Comparison of ENCODE assay signal across 2 cellular contexts in the genomic region with DNA sequence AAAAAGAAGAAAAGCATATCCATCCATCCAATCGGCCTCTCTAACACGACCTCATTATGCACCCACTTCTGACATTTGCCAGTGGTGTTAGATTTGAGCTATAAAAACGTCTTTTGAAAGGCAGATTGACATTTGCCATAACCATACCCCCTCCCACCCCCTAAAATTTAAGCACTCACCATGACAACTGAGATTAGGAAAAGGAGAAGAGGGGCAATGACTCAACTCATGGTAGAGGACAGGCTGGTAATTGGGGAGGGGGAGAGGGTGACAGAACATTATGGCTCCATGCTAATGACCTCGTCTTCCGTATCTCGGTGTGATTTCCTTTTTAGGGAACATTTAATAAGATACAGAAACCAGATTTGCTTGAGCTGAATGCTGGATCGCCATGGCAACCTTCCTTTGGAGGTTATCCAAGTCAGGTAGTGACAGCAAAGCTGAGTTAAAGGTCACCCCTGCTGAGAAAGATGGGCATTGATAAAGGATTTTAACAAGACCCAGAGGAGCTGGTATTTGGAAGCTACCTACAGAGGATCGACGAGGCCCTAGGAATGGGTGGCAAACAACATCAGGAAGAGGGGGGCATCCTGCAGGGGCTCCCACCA.
TF ChIP-seq lines count a peak whose summit lies in the region.

No MANE protein-coding gene starts in this region.

TF ChIP-seq in neural cell, 6 proteins besides CTCF, POLR2A, EP300 and RAD21:
- TF ChIP-seq, protein P1, sequence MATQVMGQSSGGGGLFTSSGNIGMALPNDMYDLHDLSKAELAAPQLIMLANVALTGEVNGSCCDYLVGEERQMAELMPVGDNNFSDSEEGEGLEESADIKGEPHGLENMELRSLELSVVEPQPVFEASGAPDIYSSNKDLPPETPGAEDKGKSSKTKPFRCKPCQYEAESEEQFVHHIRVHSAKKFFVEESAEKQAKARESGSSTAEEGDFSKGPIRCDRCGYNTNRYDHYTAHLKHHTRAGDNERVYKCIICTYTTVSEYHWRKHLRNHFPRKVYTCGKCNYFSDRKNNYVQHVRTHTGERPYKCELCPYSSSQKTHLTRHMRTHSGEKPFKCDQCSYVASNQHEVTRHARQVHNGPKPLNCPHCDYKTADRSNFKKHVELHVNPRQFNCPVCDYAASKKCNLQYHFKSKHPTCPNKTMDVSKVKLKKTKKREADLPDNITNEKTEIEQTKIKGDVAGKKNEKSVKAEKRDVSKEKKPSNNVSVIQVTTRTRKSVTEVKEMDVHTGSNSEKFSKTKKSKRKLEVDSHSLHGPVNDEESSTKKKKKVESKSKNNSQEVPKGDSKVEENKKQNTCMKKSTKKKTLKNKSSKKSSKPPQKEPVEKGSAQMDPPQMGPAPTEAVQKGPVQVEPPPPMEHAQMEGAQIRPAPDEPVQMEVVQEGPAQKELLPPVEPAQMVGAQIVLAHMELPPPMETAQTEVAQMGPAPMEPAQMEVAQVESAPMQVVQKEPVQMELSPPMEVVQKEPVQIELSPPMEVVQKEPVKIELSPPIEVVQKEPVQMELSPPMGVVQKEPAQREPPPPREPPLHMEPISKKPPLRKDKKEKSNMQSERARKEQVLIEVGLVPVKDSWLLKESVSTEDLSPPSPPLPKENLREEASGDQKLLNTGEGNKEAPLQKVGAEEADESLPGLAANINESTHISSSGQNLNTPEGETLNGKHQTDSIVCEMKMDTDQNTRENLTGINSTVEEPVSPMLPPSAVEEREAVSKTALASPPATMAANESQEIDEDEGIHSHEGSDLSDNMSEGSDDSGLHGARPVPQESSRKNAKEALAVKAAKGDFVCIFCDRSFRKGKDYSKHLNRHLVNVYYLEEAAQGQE (IDR thresholded peaks at IDR 0.05; ENCODE audit: borderline replicate concordance), result peak; percentile 56
- TF ChIP-seq TAF1 (IDR thresholded peaks at IDR 0.05; ENCODE audit: low read depth) (no peak), POLR2AphosphoS5 (IDR thresholded peaks at IDR 0.05) (no peak), SMC3 (conservative IDR thresholded peaks at IDR 0.05; ENCODE audit: poor library complexity) (peak; percentile 34), EZH2 (IDR thresholded peaks at IDR 0.05; ENCODE audit: borderline replicate concordance, insufficient read depth, low read length, poor library complexity, severe bottlenecking) (no peak), MXI1 (conservative IDR thresholded peaks at IDR 0.05; ENCODE audit: poor library complexity, severe bottlenecking) (peak; percentile 26)

TF ChIP-seq in HepG2, 621 proteins besides CTCF, POLR2A, EP300 and RAD21 (continued from another document):
- TF ChIP-seq STAG1 (CRISPR knock-in tag; IDR thresholded peaks at IDR 0.05), result no peak
- no peak for TF ChIP-seq ZNF546 (CRISPR knock-in tag; conservative IDR thresholded peaks at IDR 0.05)
- no peak for TF ChIP-seq ZNF549 (CRISPR knock-in tag; IDR thresholded peaks at IDR 0.05)
- TF ChIP-seq, protein P2, sequence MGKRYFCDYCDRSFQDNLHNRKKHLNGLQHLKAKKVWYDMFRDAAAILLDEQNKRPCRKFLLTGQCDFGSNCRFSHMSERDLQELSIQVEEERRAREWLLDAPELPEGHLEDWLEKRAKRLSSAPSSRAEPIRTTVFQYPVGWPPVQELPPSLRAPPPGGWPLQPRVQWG (CRISPR knock-in tag; IDR thresholded peaks at IDR 0.05; ENCODE audit: borderline replicate concordance, low read depth), result no peak
- no peak for TF ChIP-seq HNF4G (IDR thresholded peaks at IDR 0.05; ENCODE audit: borderline replicate concordance, low read depth, low read length)
- no peak for TF ChIP-seq HNF4G (CRISPR knock-in tag; IDR thresholded peaks at IDR 0.05; ENCODE audit: borderline replicate concordance, low read depth)
- TF ChIP-seq ZNF567 (CRISPR knock-in tag; IDR thresholded peaks at IDR 0.05; ENCODE audit: borderline replicate concordance), result no peak
- no peak for TF ChIP-seq ZSCAN31 (CRISPR knock-in tag; IDR thresholded peaks at IDR 0.05; ENCODE audit: low read depth)
- TF ChIP-seq ZNF747 (CRISPR knock-in tag; IDR thresholded peaks at IDR 0.05; ENCODE audit: borderline replicate concordance), result no peak
- no peak for TF ChIP-seq MED1 (CRISPR knock-in tag; IDR thresholded peaks at IDR 0.05)
- no peak for TF ChIP-seq SRY (CRISPR knock-in tag; IDR thresholded peaks at IDR 0.05)
